Comparison of ENCODE assay signal across 18 cellular contexts in genomic region chr5:53427965-53428364, GRCh38. TPM values are rescaled to one million over a fixed set of nuclear protein-coding genes. Genes with fewer than 3 reads are reported as not detected.
A peak's percentile ranks its signal among the peaks of the same experiment; 100 is the strongest.
DNase-seq lines count a peak whose midpoint lies in the region; ATAC-seq, FAIRE-seq and TF ChIP-seq lines count a peak whose summit lies in the region.
"Had no signal": no experiment of that assay in that cellular context is flagged by ENCODE, and none has a peak within 500 bp of the region (broad histone marks: within the 10 kb centered on the region; RNA-seq: fewer than 3 reads in every experiment).

No MANE protein-coding gene starts in this region.

- no peak for TF ChIP-seq RAD21 in HepG2 (CRISPR knock-in tag; IDR thresholded peaks at IDR 0.05)
- no peak for TF ChIP-seq RAD21 in K562 (CRISPR knock-in tag; conservative IDR thresholded peaks at IDR 0.05 in 1 of 2, IDR thresholded peaks at IDR 0.05 in 1 of 2)

- ATAC-seq in HepG2 (no peak), right lobe of liver (no peak), K562 (no peak)
- ATAC-seq: A549 had no signal

- H3K27me3 ChIP-seq in HepG2 (ENCODE audit: control insufficient read depth in 1 of 2, insufficient read depth in 2 of 2, low read length in 2 of 2), result no peaks in the 10 kb centered on the region
- H3K27me3 ChIP-seq in right lobe of liver, result no peaks in the 10 kb centered on the region
- H3K27me3 ChIP-seq in K562 (ENCODE audit: control insufficient read depth in 2 of 2, insufficient read depth in 2 of 2, low read length in 2 of 2), result no peaks in the 10 kb centered on the region; a peak in 1 of 5 replicates
- H3K27me3 ChIP-seq in small intestine (ENCODE audit: control insufficient read depth in 2 of 2, insufficient read depth in 2 of 2, low read length in 2 of 2), result no peaks in the 10 kb centered on the region
- H3K27me3 ChIP-seq in A673 (replicated peaks; ENCODE audit: insufficient read depth, low read depth, low read length, poor library complexity), result no peaks in the 10 kb centered on the region
- H3K27me3 ChIP-seq in dorsolateral prefrontal cortex, result peaks cover 0 to 2% (median 0%) of the 10 kb centered on the region in 45 donors
- H3K27me3 ChIP-seq: BLaER1 had no signal

- FAIRE-seq in HepG2 (lab: Jason Lieb, UNC), result no peak
- FAIRE-seq in K562 (lab: Jason Lieb, UNC), result no peak
- FAIRE-seq in small intestine (lab: Jason Lieb, UNC), result peak; percentile 65
- FAIRE-seq: A549 had no signal

- H3K27ac ChIP-seq in HepG2 (ENCODE audit: extremely low read length, insufficient read depth, low read length) (no peak overlapping the region), right lobe of liver (no peak overlapping the region), K562 (ENCODE audit: extremely low read depth, low read depth, low read length) (no peak overlapping the region), small intestine (ENCODE audit: low read depth in 1 of 2, low read length in 1 of 2) (no peak overlapping the region), A673 (ENCODE audit: low read depth, low read length, poor library complexity, severe bottlenecking) (no peak overlapping the region), dorsolateral prefrontal cortex (no peak overlapping the region)
- H3K27ac ChIP-seq: 22Rv1, BLaER1 had no signal

- TF ChIP-seq EP300 in HepG2 (IDR thresholded peaks at IDR 0.05; ENCODE audit: low read depth in 2 of 2, low read length in 2 of 2) (no peak), HepG2 (CRISPR knock-in tag; IDR thresholded peaks at IDR 0.05; ENCODE audit: borderline replicate concordance) (no peak), K562 (IDR thresholded peaks at IDR 0.05; ENCODE audit: low read length) (no peak)

- H3K9ac ChIP-seq in HepG2 (ENCODE audit: insufficient read depth, low read depth, low read length) (no peak overlapping the region), K562 (ENCODE audit: insufficient read depth in 1 of 2, low read depth in 2 of 2, low read length in 2 of 2) (no peak overlapping the region)
- H3K9ac ChIP-seq: BLaER1 had no signal

- TF ChIP-seq POLR2A in HepG2 (IDR thresholded peaks at IDR 0.05; ENCODE audit: insufficient read depth in 1 of 2, low read depth in 2 of 2, low read length in 2 of 2), result no peak
- no peak for TF ChIP-seq POLR2A in right lobe of liver (IDR thresholded peaks at IDR 0.05)
- TF ChIP-seq POLR2A in K562 (conservative IDR thresholded peaks at IDR 0.05), result no peak

- no TSS peak for BruUV-seq in HepG2 (replicated peaks; lab: Mats Ljungman, UMichigan)
- no TSS peak for BruUV-seq in K562 (replicated peaks; lab: Mats Ljungman, UMichigan)
- no TSS peak for BruUV-seq in A673 (replicated peaks; lab: Mats Ljungman, UMichigan)

- no peak overlapping the region for H2AFZ ChIP-seq in HepG2 (ENCODE audit: low read length)
- no peak overlapping the region for H2AFZ ChIP-seq in K562 (ENCODE audit: low read depth, low read length)

- H3K9me3 ChIP-seq in HepG2 (ENCODE audit: low read length) (no peaks in the 10 kb centered on the region), right lobe of liver (no peaks in the 10 kb centered on the region), K562 (replicated peaks; ENCODE audit: control insufficient read depth, insufficient read depth, low read depth, low read length) (no peaks in the 10 kb centered on the region), small intestine (ENCODE audit: control insufficient read depth, low read depth) (no peaks in the 10 kb centered on the region), A673 (ENCODE audit: low read depth, low read length, poor library complexity, severe bottlenecking) (no peaks in the 10 kb centered on the region)
- H3K9me3 ChIP-seq: A549, BLaER1 had no signal

- no peak overlapping the region for H3K4me3 ChIP-seq in HepG2 (replicated peaks in 1 of 3; ENCODE audit: insufficient read depth in 1 of 3, low read depth in 2 of 3, low read length in 3 of 3)
- H3K4me3 ChIP-seq in right lobe of liver, result no peak overlapping the region
- H3K4me3 ChIP-seq in K562, result no peak overlapping the region
- no peak overlapping the region for H3K4me3 ChIP-seq in small intestine (ENCODE audit: low read depth in 1 of 2, low read length in 2 of 2)
- no peak overlapping the region for H3K4me3 ChIP-seq in A673 (ENCODE audit: low read depth, low read length, poor library complexity, severe bottlenecking)
- no peak overlapping the region for H3K4me3 ChIP-seq in dorsolateral prefrontal cortex
- H3K4me3 ChIP-seq: A549, BLaER1 had no signal

- H4K20me1 ChIP-seq in HepG2 (ENCODE audit: insufficient read depth, low read length) (no peaks in the 10 kb centered on the region), K562 (replicated peaks; ENCODE audit: control insufficient read depth, insufficient read depth, low read length) (no peaks in the 10 kb centered on the region)
- H4K20me1 ChIP-seq: BLaER1 had no signal

- H3K79me2 ChIP-seq in HepG2 (ENCODE audit: insufficient read depth, low read length) (no peaks in the 10 kb centered on the region), K562 (ENCODE audit: control insufficient read depth, insufficient read depth, low read length) (no peaks in the 10 kb centered on the region)

- in situ Hi-C loops in HepG2 (cut with HindIII; ENCODE audit: extremely low pct_ligation_motif_present, low pct_unique_long_range_greater_than_20kb), result loop anchor here (5.0 to 25.0 kb wide), 2 partner anchors 634 to 789 kb away; no protein-coding TSS in a partner anchor
- in situ Hi-C loops in K562 (cut with MboI), result loop anchor here (25.0 kb wide), 3 partner anchors 784 to 1459 kb away; no protein-coding TSS in a partner anchor

- intact Hi-C loops in HepG2 (cut with micrococcal nuclease; ENCODE audit: unreplicated experiment) (loop anchor here (2.0 to 5.0 kb wide), 4 partner anchors 51 to 256 kb away; partner anchors contain the start of gene NDUFS4), right lobe of liver (cut with DNase I) (no loop called here), K562 (cut with micrococcal nuclease) (loop anchor here (5.0 to 10.0 kb wide), 2 partner anchors 163 to 799 kb away; no protein-coding TSS in a partner anchor), A673 (cut with micrococcal nuclease; ENCODE audit: unreplicated experiment) (loop anchor here (10.0 kb wide), 1 partner anchor 567 kb away; no protein-coding TSS in a partner anchor), dorsolateral prefrontal cortex (cut with DNase I) (loop anchor here in 1 of 2 donors (5.0 kb wide), 1 partner anchor 804 kb away; no protein-coding TSS in a partner anchor)

- H3K36me3 ChIP-seq in HepG2 (replicated peaks in 1 of 2; ENCODE audit: control insufficient read depth in 1 of 2, insufficient read depth in 2 of 2, low read length in 2 of 2) (no peaks in the 10 kb centered on the region), right lobe of liver (no peaks in the 10 kb centered on the region), K562 (ENCODE audit: control insufficient read depth, insufficient read depth, low read length) (no peaks in the 10 kb centered on the region), small intestine (ENCODE audit: control insufficient read depth in 2 of 2, insufficient read depth in 2 of 2, low read length in 2 of 2) (no peaks in the 10 kb centered on the region), A673 (ENCODE audit: insufficient read depth, low read length, poor library complexity, severe bottlenecking) (no peaks in the 10 kb centered on the region)
- H3K36me3 ChIP-seq: BLaER1 had no signal

- no peak overlapping the region for H3K4me2 ChIP-seq in HepG2 (ENCODE audit: low read depth, low read length)
- H3K4me2 ChIP-seq in K562 (ENCODE audit: insufficient read depth, low read length), result no peak overlapping the region
- H3K4me2 ChIP-seq: A549, BLaER1 had no signal

- POLR2A ChIA-PET in HepG2 (lab: Yijun Ruan, JAX) (interaction anchor here (1.1 kb wide), 1 partner anchor 52 kb away, joined by 3 read pairs; the partner anchor contains the start of gene FST), K562 (lab: Yijun Ruan, JAX) (no interaction called here), A673 (lab: Charles Lee; ENCODE audit: low non-redundant PET) (no interaction called here)

- peaks cover 38% of the 10 kb centered on the region for H3K4me1 ChIP-seq in HepG2 (ENCODE audit: insufficient read depth, low read length)
- peaks cover 0 to 12% (median 3%) of the 10 kb centered on the region in 4 donors for H3K4me1 ChIP-seq in right lobe of liver
- H3K4me1 ChIP-seq in K562 (replicated peaks in 1 of 2; ENCODE audit: control insufficient read depth in 2 of 2, insufficient read depth in 2 of 2, low read length in 2 of 2), result peaks cover 0 to 19% of the 10 kb centered on the region in 2 experiments; a peak in 3 of 5 replicates
- no peaks in the 10 kb centered on the region for H3K4me1 ChIP-seq in small intestine (ENCODE audit: control insufficient read depth in 2 of 2, insufficient read depth in 1 of 2, low read depth in 1 of 2, low read length in 1 of 2)
- H3K4me1 ChIP-seq in A673 (ENCODE audit: insufficient read depth, low read length, poor library complexity, severe bottlenecking), result no peaks in the 10 kb centered on the region
- H3K4me1 ChIP-seq: BLaER1 had no signal

- no peaks in the 10 kb centered on the region for H3K9me1 ChIP-seq in K562 (ENCODE audit: control insufficient read depth, insufficient read depth, low read length)

- no peak for DNase-seq in HepG2 (ENCODE audit: low spot score)
- no peak for DNase-seq in right lobe of liver
- DNase-seq in K562 (ENCODE audit: extremely low read depth in 1 of 4, low spot score in 3 of 4), result no peak
- no peak for DNase-seq in small intestine
- no peak for DNase-seq in A673 (ENCODE audit: low spot score)
- DNase-seq in NCI-H2029 (lab: John Stamatoyannopoulos, UW), result no peak
- DNase-seq in dorsolateral prefrontal cortex, result no peak
- DNase-seq: CD4-positive, alpha-beta memory T cell; DMS79 treated with DMSO at 0.1 percent for 48 hours; GF-D8; GOT3; H9; KBM-7 had no signal

- TF ChIP-seq CTCF in HepG2 (CRISPR knock-in tag; IDR thresholded peaks at IDR 0.05), result no peak
- TF ChIP-seq CTCF in right lobe of liver (IDR thresholded peaks at IDR 0.05), result no peak
- no peak for TF ChIP-seq CTCF in K562 (IDR thresholded peaks at IDR 0.05 in 2 of 3, conservative IDR thresholded peaks at IDR 0.05 in 1 of 3; ENCODE audit: insufficient read depth in 2 of 3, low read depth in 1 of 3, low read length in 3 of 3)
- no peak for TF ChIP-seq CTCF in A673 (conservative IDR thresholded peaks at IDR 0.05; ENCODE audit: low read depth, low read length)
- TF ChIP-seq CTCF in dorsolateral prefrontal cortex (IDR thresholded peaks at IDR 0.05 in 54 of 56, conservative IDR thresholded peaks at IDR 0.05 in 2 of 56; ENCODE audit: low read depth in 1 of 56, partially characterized antibody in 56 of 56), result no peak

- CTCF ChIA-PET in HepG2 (lab: Yijun Ruan, JAX; ENCODE audit: low intra/inter-chr PET ratio, low total read pairs) (no interaction called here), K562 (lab: Yijun Ruan, JAX; ENCODE audit: low intra/inter-chr PET ratio) (no interaction called here), A673 (lab: Charles Lee) (interaction anchor here (1.0 kb wide), 1 partner anchor 801 kb away, joined by 3 read pairs; no protein-coding TSS in a partner anchor)

RNA-seq across cellular contexts. Expression of gene FST, which starts 52.5 kb away (rescaled TPM):
- total RNA-seq in HepG2 (2016; rRNA removed; fragmentation: Illumina TruSeq; extraction: Trizol) (21.2 and 38.6 TPM in 2 replicates), right lobe of liver (10 to 100 TPM; 13.1 to 28.2 (median 15.3) TPM), K562 (2014; rRNA removed) (not detected in 2 replicates), K562 (2014; rRNA removed; fragmentation: Illumina TruSeq; extraction: Trizol) (not detected in 2 replicates), K562 (2015; rRNA removed; fragmentation: Illumina TruSeq; extraction: Trizol) (not detected in 2 replicates), K562 (2021) (0.25 and 0.27 TPM in 2 replicates), A673 (2021) (not detected in 2 replicates), dorsolateral prefrontal cortex (1 to 10 TPM in 21 of 120 experiments, under 1 TPM in 68, not detected in 31; 0.18 to 3.3 (median 0.63) TPM)
- total RNA-seq in HepG2 (2016; cell fraction: cytosol; rRNA removed; fragmentation: Illumina TruSeq; extraction: Trizol; ENCODE audit: low read depth), result 18.7 and 19.2 TPM in 2 replicates
- 18.4 and 42.7 TPM in 2 replicates for total RNA-seq in HepG2 (2016; cell fraction: insoluble cytoplasmic fraction; rRNA removed; fragmentation: Illumina TruSeq; extraction: Trizol)
- total RNA-seq in HepG2 (2016; cell fraction: membrane; rRNA removed; fragmentation: Illumina TruSeq; extraction: Trizol), result 25.9 and 27.5 TPM in 2 replicates
- 50.2 and 51.1 TPM in 2 replicates for total RNA-seq in HepG2 (2016; cell fraction: nucleus; rRNA removed; fragmentation: Illumina TruSeq; extraction: Trizol)
- polyA plus RNA-seq in HepG2 (2011; rRNA removed) (136 and 141 TPM in 2 replicates), K562 (2011; rRNA removed) (0.03 and 0.07 TPM in 2 replicates), K562 (2014; fragmentation: Illumina TruSeq; extraction: Trizol) (not detected in 2 replicates), K562 (2014; fragmentation: Nextera tagmentation; extraction: Ambion mirVana) (not detected), K562 (2014; rRNA removed) (not detected in 2 replicates), small intestine (1 to 10 TPM in 1 of 3 donors, under 1 TPM in 1, not detected in 1; 0.54 to 6.0 TPM)
- 76.2 and 118 TPM in 2 replicates for polyA plus RNA-seq in HepG2 (2011; cell fraction: cytosol; rRNA removed)
- polyA plus RNA-seq in HepG2 (2011; cell fraction: nucleus; rRNA removed), result 165 and 188 TPM in 2 replicates
- 255 and 298 TPM in 2 replicates for polyA plus RNA-seq in HepG2 (2012)
- 25.3 and 25.6 TPM in 2 replicates for polyA plus RNA-seq in HepG2 (2016; cell fraction: cytosol; fragmentation: Illumina TruSeq; extraction: Trizol; ENCODE audit: low read depth)
- polyA plus RNA-seq in HepG2 (2016; cell fraction: insoluble cytoplasmic fraction; fragmentation: Illumina TruSeq; extraction: Trizol; ENCODE audit: low read depth), result 21.2 and 23.0 TPM in 2 replicates
- 20.2 and 27.0 TPM in 2 replicates for polyA plus RNA-seq in HepG2 (2016; cell fraction: membrane; fragmentation: Illumina TruSeq; extraction: Trizol; ENCODE audit: low read depth)
- 94.2 and 108 TPM in 2 replicates for polyA plus RNA-seq in HepG2 (2016; cell fraction: nucleus; fragmentation: Illumina TruSeq; extraction: Trizol; ENCODE audit: insufficient read depth, low read depth)
- 0.61 and 57.6 TPM in 2 replicates for polyA minus RNA-seq in HepG2 (2011; rRNA and poly(A)+ RNA removed; ENCODE audit: low replicate concordance)
- polyA minus RNA-seq in HepG2 (2011; cell fraction: cytosol; rRNA and poly(A)+ RNA removed), result 48.9 and 60.8 TPM in 2 replicates
- polyA minus RNA-seq in HepG2 (2011; cell fraction: nucleus; rRNA and poly(A)+ RNA removed), result 70.6 and 93.7 TPM in 2 replicates
- not detected in 2 replicates for total RNA-seq in K562 (2011; cell fraction: chromatin; rRNA removed; ENCODE audit: low replicate concordance)
- not detected in 2 replicates for total RNA-seq in K562 (2011; cell fraction: nucleolus; rRNA removed)
- not detected in 2 replicates for total RNA-seq in K562 (2011; cell fraction: nucleoplasm; rRNA removed)
- polyA plus RNA-seq in K562 (2011; cell fraction: cytosol; rRNA removed), result 0.01 TPM in 1 of 2 replicates, not detected in the other
- 0.18 TPM in 1 of 2 replicates, not detected in the other for polyA plus RNA-seq in K562 (2011; cell fraction: nucleus; rRNA removed)
- not detected in 2 replicates for polyA plus RNA-seq in K562 (2012)
- not detected in 2 replicates for polyA minus RNA-seq in K562 (2011; rRNA and poly(A)+ RNA removed)
- polyA minus RNA-seq in K562 (2011; cell fraction: cytosol; rRNA and poly(A)+ RNA removed), result not detected in 2 replicates
- polyA minus RNA-seq in K562 (2011; cell fraction: nucleus; rRNA and poly(A)+ RNA removed), result not detected in 2 replicates
- total RNA-seq: HT-29 had no signal
- polyA plus RNA-seq: CD14-positive monocyte had no signal

Comparison
In these comparisons a context has a peak if more than half of its experiments do, and no peak if none do; other contexts are left out.
1. intact Hi-C loops: an anchor here in HepG2 (2.0 to 5.0 kb wide), K562 (5.0 to 10.0 kb wide) and A673 (10.0 kb wide); none called in right lobe of liver.
2. Of the 241 proteins assayed by ChIP-seq in both HepG2 and K562: peak only in HepG2: CEBPB; only in K562: CEBPG and TRIM24; in both: none; in neither: 236; mixed calls (peak in some experiments, not most) for 2.